ENCODE assay signal across 14 cellular contexts in genomic region chr1:19361231-19362147, GRCh38. TPM values are rescaled to one million over a fixed set of nuclear protein-coding genes. Genes with fewer than 3 reads are reported as not detected.
DNase-seq lines count a peak whose midpoint lies in the region; ATAC-seq and TF ChIP-seq lines count a peak whose summit lies in the region.
"Had no signal": no experiment of that assay in that cellular context is flagged by ENCODE, and none has a peak within 500 bp of the region (broad histone marks: within the 10 kb centered on the region; RNA-seq: fewer than 3 reads in every experiment).

No MANE protein-coding gene starts in this region.

- peaks cover 52% of the 10 kb centered on the region for H3K4me1 Mint-ChIP-seq in activated naive CD4-positive, alpha-beta T cell treated with anti-CD3 and anti-CD28 coated beads, Interleukin-2, amount 50 U/mL, for 24 hours

- peaks cover 2% of the 10 kb centered on the region for H3K36me3 Mint-ChIP-seq in activated naive CD4-positive, alpha-beta T cell treated with anti-CD3 and anti-CD28 coated beads, Interleukin-2, amount 50 U/mL, for 24 hours

- TF ChIP-seq POLR2A in esophagus squamous epithelium (IDR thresholded peaks at IDR 0.05) (no peak), suprapubic skin (IDR thresholded peaks at IDR 0.05) (no peak)

- BruUV-seq in Panc1 (replicated peaks; lab: Mats Ljungman, UMichigan) = TSS peak; percentile 4

- H3K4me1 ChIP-seq in Panc1 (ENCODE audit: control insufficient read depth, insufficient read depth, low read length) (peaks cover 3% of the 10 kb centered on the region; the same call in 1 of the 2 replicates), esophagus squamous epithelium (peaks cover 41 to 92% (median 54%) of the 10 kb centered on the region in 3 donors), suprapubic skin (peaks cover 57% of the 10 kb centered on the region)
- H3K4me1 ChIP-seq: parathyroid adenoma had no signal

- WGBS in esophagus squamous epithelium, 2 donors = 29 to 45% methylated on average over 18 to 20 of the region's 20 CpGs
- WGBS in suprapubic skin = 49% methylated on average over 20 of the region's 20 CpGs

- no peak for TF ChIP-seq EP300 in suprapubic skin (IDR thresholded peaks at IDR 0.05)

- intact Hi-C loops in Panc1 (cut with micrococcal nuclease; ENCODE audit: unreplicated experiment) = no loop called here
- intact Hi-C loops in esophagus squamous epithelium (cut with DNase I) = no loop called here

- CTCF ChIA-PET in Panc1 (lab: Charles Lee) = no interaction called here

- peak overlapping the region; percentile 90 for H3K27ac Mint-ChIP-seq in activated naive CD4-positive, alpha-beta T cell treated with anti-CD3 and anti-CD28 coated beads, Interleukin-2, amount 50 U/mL, for 24 hours

- no peaks in the 10 kb centered on the region for H3K36me3 ChIP-seq in Panc1 (ENCODE audit: control insufficient read depth, insufficient read depth, low read length)
- H3K36me3 ChIP-seq in esophagus squamous epithelium = peaks cover 5 to 24% (median 10%) of the 10 kb centered on the region in 3 donors
- peaks cover 12% of the 10 kb centered on the region for H3K36me3 ChIP-seq in suprapubic skin

- no peaks in the 10 kb centered on the region for H3K9me3 Mint-ChIP-seq in activated naive CD4-positive, alpha-beta T cell treated with anti-CD3 and anti-CD28 coated beads, Interleukin-2, amount 50 U/mL, for 24 hours
- H3K9me3 Mint-ChIP-seq: activated naive CD8-positive, alpha-beta T cell treated with anti-CD3 and anti-CD28 coated beads, Interleukin-2, amount 10 ng/mL, durations not matched to agents 7 days and 5 days had no signal

- H3K9me3 ChIP-seq in Panc1 (ENCODE audit: control insufficient read depth, insufficient read depth, low read depth, low read length) (no peaks in the 10 kb centered on the region), esophagus squamous epithelium (no peaks in the 10 kb centered on the region), suprapubic skin (no peaks in the 10 kb centered on the region)
- H3K9me3 ChIP-seq: tibial artery had no signal

- ATAC-seq in Panc1 = no peak

- H3K27ac ChIP-seq in Panc1 (ENCODE audit: low read length) (peak overlapping the region; percentile 20; the same call in 1 of the 2 replicates), esophagus squamous epithelium (peak overlapping the region; percentile 65 to 84 (median 74)), suprapubic skin (peak overlapping the region; percentile 63)
- H3K27ac ChIP-seq: parathyroid adenoma, tibial artery had no signal

- peak overlapping the region; percentile 49 for H3K4me3 Mint-ChIP-seq in activated naive CD4-positive, alpha-beta T cell treated with anti-CD3 and anti-CD28 coated beads, Interleukin-2, amount 50 U/mL, for 24 hours
- H3K4me3 Mint-ChIP-seq: activated naive CD8-positive, alpha-beta T cell treated with anti-CD3 and anti-CD28 coated beads, Interleukin-2, amount 10 ng/mL, durations not matched to agents 7 days and 5 days had no signal

- in situ Hi-C loops in Panc1 (cut with HindIII; ENCODE audit: low pct_unique_long_range_greater_than_20kb, low sequenced_read_pairs) (no loop called here), ACHN (cut with HindIII; ENCODE audit: low pct_ligation_motif_present, low pct_unique_long_range_greater_than_20kb, low sequenced_read_pairs) (no loop called here)

- POLR2A ChIA-PET in Panc1 (lab: Charles Lee) = no interaction called here

- no peaks in the 10 kb centered on the region for H3K27me3 Mint-ChIP-seq in activated naive CD4-positive, alpha-beta T cell treated with anti-CD3 and anti-CD28 coated beads, Interleukin-2, amount 50 U/mL, for 24 hours
- H3K27me3 Mint-ChIP-seq: activated naive CD8-positive, alpha-beta T cell treated with anti-CD3 and anti-CD28 coated beads, Interleukin-2, amount 10 ng/mL, durations not matched to agents 7 days and 5 days had no signal

- TF ChIP-seq CTCF in Panc1 (IDR thresholded peaks at IDR 0.05) (no peak), esophagus squamous epithelium (IDR thresholded peaks at IDR 0.05) (peak in 1 of 6 experiments; percentile 13), suprapubic skin (IDR thresholded peaks at IDR 0.05) (no peak)

- H3K4me3 ChIP-seq in Panc1 (ENCODE audit: low read depth in 2 of 2, low read length in 2 of 2) (no peak overlapping the region), esophagus squamous epithelium (no peak overlapping the region), suprapubic skin (no peak overlapping the region)
- H3K4me3 ChIP-seq: tibial artery had no signal

- DNase-seq in activated naive CD4-positive, alpha-beta T cell (lab: John Stamatoyannopoulos, UW) = no peak
- DNase-seq in Panc1 (ENCODE audit: low read depth, low spot score) (no peak), esophagus squamous epithelium (lab: John Stamatoyannopoulos, UW) (no peak), suprapubic skin (ENCODE audit: low spot score in 2 of 2) (no peak), NCI-H2029 (lab: John Stamatoyannopoulos, UW) (no peak), ACHN (no peak)
- DNase-seq in NK-92 treated with Interleukin-12 subunit alpha and Interleukin-12 subunit beta, amount 100 ng/mL, for 24 hours (lab: John Stamatoyannopoulos, UW) = no peak
- DNase-seq: activated CD4-positive, CD25-positive, alpha-beta regulatory T cell; activated naive CD8-positive, alpha-beta T cell treated with anti-CD3 and anti-CD28 coated beads, Interleukin-2, amount 10 ng/mL, durations not matched to agents 7 days and 5 days; kidney glomerular epithelial cell; NCI-H187; tibial artery had no signal

- H3K27me3 ChIP-seq in Panc1 (ENCODE audit: control insufficient read depth, insufficient read depth, low read length) (no peaks in the 10 kb centered on the region), esophagus squamous epithelium (no peaks in the 10 kb centered on the region), suprapubic skin (no peaks in the 10 kb centered on the region)
- H3K27me3 ChIP-seq: tibial artery had no signal

RNA-seq across cellular contexts. Expression of gene SLC66A1, which starts 49.4 kb away (rescaled TPM):
- total RNA-seq in Panc1 (2021; ENCODE audit: unreplicated experiment) (42.0 TPM), esophagus squamous epithelium (10 to 100 TPM in 2 of 4 donors, 1 to 10 TPM in 2; 6.8 to 14.3 (median 10.3) TPM), suprapubic skin (10 to 100 TPM; 10.5 to 14.0 (median 12.5) TPM)
- 56.7 TPM for polyA plus RNA-seq in Panc1 (2012; ENCODE audit: insufficient read length)

RNA-seq across cellular contexts. Expression of gene AKR7A2, which starts 49.5 kb away (rescaled TPM):
- total RNA-seq in Panc1 (2021; ENCODE audit: unreplicated experiment) (86.6 TPM), esophagus squamous epithelium (10 to 100 TPM; 57.7 to 93.4 (median 70.3) TPM), suprapubic skin (10 to 100 TPM; 64.8 to 95.6 (median 69.4) TPM)
- polyA plus RNA-seq in Panc1 (2012; ENCODE audit: insufficient read length) = 125 TPM

Comparison
In these comparisons a context has a peak if more than half of its experiments do, and no peak if none do; other contexts are left out.
1. H3K27ac ChIP-seq: peak in every context shown above with its lines; median percentile 74 in esophagus squamous epithelium; 63 in suprapubic skin; 20 in Panc1.